In genomic region chr1:174068000-174068399, GRCh38 we compare ENCODE assay signal across 18 cellular contexts. TPM values are rescaled to one million over a fixed set of nuclear protein-coding genes. Genes with fewer than 3 reads are reported as not detected.
DNase-seq lines count a peak whose midpoint lies in the region.
"Had no signal": no experiment of that assay in that cellular context is flagged by ENCODE, and none has a peak within 500 bp of the region (broad histone marks: within the 10 kb centered on the region; RNA-seq: fewer than 3 reads in every experiment).

No MANE protein-coding gene starts in this region.

- H3K9me3 Mint-ChIP-seq in activated CD4-positive, alpha-beta memory T cell treated with anti-CD3 and anti-CD28 coated beads, Interleukin-2, amount 10 ng/mL, durations not matched to agents 7 days and 5 days, result no peaks in the 10 kb centered on the region
- H3K9me3 Mint-ChIP-seq: activated T-helper 2 cell treated with anti-CD3 and anti-CD28 coated beads, Interferon-gamma antibody, Interleukin-2, Interleukin-4, amounts not matched to agents 10 μg/mL and 5 μg/mL and 100 μg/mL, durations not matched to agents 14 hours and 24 hours and 36 hours; type B pancreatic cell had no signal

- DNase-seq in HCEC 1CT (peak; percentile 17), NCI-H1105 (lab: John Stamatoyannopoulos, UW) (peak; percentile 0), astrocyte of the hippocampus (ENCODE audit: low read depth, low spot score) (peak; percentile 15), myocyte (ENCODE audit: low read depth) (peak; percentile 39)
- DNase-seq in activated effector memory CD4-positive, alpha-beta T cell treated with Interleukin-2 at 50 U/mL for 16 hours, result no peak
- DNase-seq in activated CD4-positive, alpha-beta memory T cell treated with anti-CD3 and anti-CD28 coated beads, Interleukin-2, amount 10 ng/mL, durations not matched to agents 7 days and 5 days, result no peak
- no peak for DNase-seq in activated effector memory CD4-positive, alpha-beta T cell treated with anti-CD3 and anti-CD28 coated beads, Interleukin-2, amount 50 U/mL, for 16 hours
- DNase-seq: activated CD8-positive, alpha-beta T cell treated with anti-CD3 and anti-CD28 coated beads, Interleukin-2, amount 10 ng/mL, durations not matched to agents 7 days and 5 days; body of pancreas; effector memory CD4-positive, alpha-beta T cell; foreskin melanocyte; mesenchymal stem cell; NCI-H2029; nucleus accumbens; right lobe of liver; stimulated activated CD4-positive, alpha-beta T cell treated with anti-CD3 and anti-CD28 coated beads, Interleukin-4, amount 100 ng/mL, for 24 hours had no signal

- CTCF ChIA-PET in activated CD4-positive, alpha-beta memory T cell treated with anti-CD3 and anti-CD28 coated beads, Interleukin-2, amount 10 ng/mL, durations not matched to agents 7 days and 5 days (lab: Charles Lee), result interaction anchor here (1.0 kb wide), 1 partner anchor 638 kb away, joined by 3 read pairs; no protein-coding TSS in a partner anchor

- peaks cover 10% of the 10 kb centered on the region for H3K27me3 Mint-ChIP-seq in activated CD4-positive, alpha-beta memory T cell treated with anti-CD3 and anti-CD28 coated beads, Interleukin-2, amount 10 ng/mL, durations not matched to agents 7 days and 5 days

- H3K4me1 Mint-ChIP-seq in activated CD4-positive, alpha-beta memory T cell treated with anti-CD3 and anti-CD28 coated beads, Interleukin-2, amount 10 ng/mL, durations not matched to agents 7 days and 5 days, result no peaks in the 10 kb centered on the region

- POLR2A ChIA-PET in activated CD4-positive, alpha-beta memory T cell treated with anti-CD3 and anti-CD28 coated beads, Interleukin-2, amount 10 ng/mL, durations not matched to agents 7 days and 5 days (lab: Charles Lee), result no interaction called here

- no peak overlapping the region for H3K4me3 Mint-ChIP-seq in activated CD4-positive, alpha-beta memory T cell treated with anti-CD3 and anti-CD28 coated beads, Interleukin-2, amount 10 ng/mL, durations not matched to agents 7 days and 5 days
- H3K4me3 Mint-ChIP-seq: activated CD8-positive, alpha-beta T cell treated with anti-CD3 and anti-CD28 coated beads, Interleukin-2, amount 10 ng/mL, durations not matched to agents 7 days and 5 days; type B pancreatic cell had no signal

- H3K36me3 Mint-ChIP-seq in activated CD4-positive, alpha-beta memory T cell treated with anti-CD3 and anti-CD28 coated beads, Interleukin-2, amount 10 ng/mL, durations not matched to agents 7 days and 5 days (ENCODE audit: low read depth), result no peaks in the 10 kb centered on the region
- H3K36me3 Mint-ChIP-seq: type B pancreatic cell had no signal

- H3K27ac Mint-ChIP-seq in activated CD4-positive, alpha-beta memory T cell treated with anti-CD3 and anti-CD28 coated beads, Interleukin-2, amount 10 ng/mL, durations not matched to agents 7 days and 5 days, result no peak overlapping the region
- H3K27ac Mint-ChIP-seq: activated CD8-positive, alpha-beta T cell treated with anti-CD3 and anti-CD28 coated beads, Interleukin-2, amount 10 ng/mL, durations not matched to agents 7 days and 5 days; activated T-helper 2 cell treated with anti-CD3 and anti-CD28 coated beads, Interferon-gamma antibody, Interleukin-2, Interleukin-4, amounts not matched to agents 10 μg/mL and 5 μg/mL and 100 μg/mL, durations not matched to agents 14 hours and 24 hours and 36 hours; type B pancreatic cell had no signal

RNA-seq across cellular contexts. Expression of gene RC3H1, which starts 45.8 kb away (rescaled TPM):
- total RNA-seq in myocyte, result 19.7 and 25.6 TPM in 2 replicates
- polyA plus RNA-seq in myocyte (2012), result 3.9 TPM
- total RNA-seq in activated CD4-positive, alpha-beta memory T cell treated with anti-CD3 and anti-CD28 coated beads, Interleukin-2, amount 10 ng/mL, durations not matched to agents 7 days and 5 days, result 10 to 100 TPM; 29.6 to 33.6 TPM

Comparison
In these comparisons a context has a peak if more than half of its experiments do, and no peak if none do; other contexts are left out.
1. DNase-seq: peak in HCEC 1CT (single experiment), NCI-H1105 (single experiment), astrocyte of the hippocampus (single experiment) and myocyte (single experiment); none in activated effector memory CD4-positive, alpha-beta T cell treated with Interleukin-2 at 50 U/mL for 16 hours (single experiment), activated CD4-positive, alpha-beta memory T cell treated with anti-CD3 and anti-CD28 coated beads, Interleukin-2, amount 10 ng/mL, durations not matched to agents 7 days and 5 days (single experiment) and activated effector memory CD4-positive, alpha-beta T cell treated with anti-CD3 and anti-CD28 coated beads, Interleukin-2, amount 50 U/mL, for 16 hours (single experiment).